26 cellular contexts compared by ENCODE assay signal in genomic region chr11:73298233-73298632, GRCh38. TPM values are rescaled to one million over a fixed set of nuclear protein-coding genes. Genes with fewer than 3 reads are reported as not detected.
"Had no signal": no experiment of that assay in that cellular context is flagged by ENCODE, and none has a peak within 500 bp of the region (broad histone marks: within the 10 kb centered on the region; RNA-seq: fewer than 3 reads in every experiment).

No MANE protein-coding gene starts in this region.

- H3K9me3 Mint-ChIP-seq: activated CD4-positive, alpha-beta memory T cell treated with anti-CD3 and anti-CD28 coated beads for 36 hours; activated CD4-positive, alpha-beta T cell treated with anti-CD3 and anti-CD28 coated beads, Interleukin-2, amount 10 ng/mL, durations not matched to agents 7 days and 5 days; activated naive CD4-positive, alpha-beta T cell treated with anti-CD3 and anti-CD28 coated beads, Interleukin-2, amount 50 U/mL, for 72 hours; activated naive CD8-positive, alpha-beta T cell treated with anti-CD3 and anti-CD28 coated beads, Interleukin-2, amount 50 U/mL, for 24 hours; activated T-cell treated with anti-CD3 and anti-CD28 coated beads, Interleukin-2, amount 50 U/mL, for 4 hours had no signal

- H3K4me3 Mint-ChIP-seq: activated CD4-positive, alpha-beta memory T cell treated with anti-CD3 and anti-CD28 coated beads for 36 hours; activated CD4-positive, alpha-beta T cell treated with anti-CD3 and anti-CD28 coated beads, Interleukin-2, amount 10 ng/mL, durations not matched to agents 7 days and 5 days; activated naive CD8-positive, alpha-beta T cell treated with anti-CD3 and anti-CD28 coated beads, Interleukin-2, amount 50 U/mL, for 24 hours; activated T-cell treated with anti-CD3 and anti-CD28 coated beads, Interleukin-2, amount 50 U/mL, for 4 hours; T-helper 17 cell had no signal

- H3K27ac Mint-ChIP-seq: activated CD4-positive, alpha-beta memory T cell treated with anti-CD3 and anti-CD28 coated beads for 36 hours; activated CD4-positive, alpha-beta T cell treated with anti-CD3 and anti-CD28 coated beads, Interleukin-2, amount 10 ng/mL, durations not matched to agents 7 days and 5 days; activated naive CD4-positive, alpha-beta T cell treated with anti-CD3 and anti-CD28 coated beads, Interleukin-2, amount 50 U/mL, for 72 hours; activated naive CD8-positive, alpha-beta T cell treated with anti-CD3 and anti-CD28 coated beads, Interleukin-2, amount 50 U/mL, for 24 hours; T-helper 17 cell had no signal

- H3K36me3 ChIP-seq: ascending aorta had no signal

- H3K36me3 Mint-ChIP-seq: activated CD4-positive, alpha-beta memory T cell treated with anti-CD3 and anti-CD28 coated beads for 36 hours; activated naive CD4-positive, alpha-beta T cell treated with anti-CD3 and anti-CD28 coated beads, Interleukin-2, amount 50 U/mL, for 72 hours had no signal

- H3K27me3 ChIP-seq: ascending aorta, body of pancreas had no signal

- H3K9me3 ChIP-seq: ascending aorta, body of pancreas had no signal

- H3K27ac ChIP-seq: ascending aorta, body of pancreas had no signal

- ATAC-seq: activated naive CD4-positive, alpha-beta T cell treated with anti-CD3 and anti-CD28 coated beads, Interleukin-2, amount 50 U/mL, for 72 hours; activated naive CD8-positive, alpha-beta T cell treated with anti-CD3 and anti-CD28 coated beads, Interleukin-2, amount 50 U/mL, for 24 hours; activated T-cell treated with anti-CD3 and anti-CD28 coated beads, Interleukin-2, amount 50 U/mL, for 4 hours; body of pancreas; K562; T-helper 17 cell had no signal

- DNase-seq: activated CD4-positive, alpha-beta memory T cell treated with anti-CD3 and anti-CD28 coated beads for 36 hours; activated CD4-positive, alpha-beta T cell treated with anti-CD3 and anti-CD28 coated beads, Interleukin-2, amount 10 ng/mL, durations not matched to agents 7 days and 5 days; activated CD4-positive, CD25-positive, alpha-beta regulatory T cell; activated CD8-positive, alpha-beta memory T cell treated with anti-CD3 and anti-CD28 coated beads for 24 hours; activated effector memory CD4-positive, alpha-beta T cell treated with anti-CD3 and anti-CD28 coated beads, Interleukin-2, amount 50 U/mL, for 16 hours; activated naive CD4-positive, alpha-beta T cell treated with Interleukin-2 at 50 U/mL for 16 hours; activated naive CD8-positive, alpha-beta T cell treated with anti-CD3 and anti-CD28 coated beads, Interleukin-2, amount 50 U/mL, for 24 hours; activated T-cell treated with anti-CD3 and anti-CD28 coated beads, Interleukin-2, amount 50 U/mL, for 4 hours; amniotic stem cell; body of pancreas; Karpas-422; MM.1S; NCI-H1105; NCI-H1436 treated with DMSO at 0.1 percent for 48 hours; NCI-H187; NCI-H2081; NCI-H510A treated with DMSO at 0.1 percent for 48 hours; NCI-H748 treated with DMSO at 0.1 percent for 48 hours; SIG-M5; T-helper 17 cell; T-helper 9 cell had no signal

- H3K4me3 ChIP-seq: ascending aorta, body of pancreas, K562 had no signal

- H3K4me1 Mint-ChIP-seq: activated CD4-positive, alpha-beta T cell treated with anti-CD3 and anti-CD28 coated beads, Interleukin-2, amount 10 ng/mL, durations not matched to agents 7 days and 5 days had no signal

- H3K4me1 ChIP-seq: body of pancreas had no signal

RNA-seq across cellular contexts. Expression of gene ARHGEF17, which starts 9.8 kb away (rescaled TPM):
- total RNA-seq: activated CD4-positive, alpha-beta T cell treated with anti-CD3 and anti-CD28 coated beads, Interleukin-2, amount 10 ng/mL, durations not matched to agents 7 days and 5 days had no signal

RNA-seq across cellular contexts. Expression of gene P2RY6, which starts 26.1 kb away (rescaled TPM):
- total RNA-seq: activated CD4-positive, alpha-beta memory T cell treated with anti-CD3 and anti-CD28 coated beads for 36 hours; activated CD4-positive, alpha-beta T cell treated with anti-CD3 and anti-CD28 coated beads, Interleukin-2, amount 10 ng/mL, durations not matched to agents 7 days and 5 days; activated naive CD4-positive, alpha-beta T cell treated with anti-CD3 and anti-CD28 coated beads, Interleukin-2, amount 50 U/mL, for 72 hours; activated T-cell treated with anti-CD3 and anti-CD28 coated beads, Interleukin-2, amount 50 U/mL, for 4 hours; body of pancreas; bronchial epithelial cell; K562; OCI-LY7; T-helper 17 cell had no signal
- polyA plus RNA-seq: K562 had no signal
